11 cellular contexts compared by ENCODE assay signal in genomic region chr11:6637871-6638270, GRCh38. TPM values are rescaled to one million over a fixed set of nuclear protein-coding genes. Genes with fewer than 3 reads are reported as not detected.
DNase-seq lines count a peak whose midpoint lies in the region; ATAC-seq and TF ChIP-seq lines count a peak whose summit lies in the region.
"Had no signal": no experiment of that assay in that cellular context is flagged by ENCODE, and none has a peak within 500 bp of the region (broad histone marks: within the 10 kb centered on the region; RNA-seq: fewer than 3 reads in every experiment).

No MANE protein-coding gene starts in this region.

- no peaks in the 10 kb centered on the region for H3K27me3 ChIP-seq in psoas muscle (ENCODE audit: insufficient read depth in 3 of 3, low read length in 2 of 3)
- H3K27me3 ChIP-seq: BE2C had no signal

- TF ChIP-seq CTCF in AG10803 (conservative IDR thresholded peaks at IDR 0.05; ENCODE audit: low read length), result no peak
- TF ChIP-seq CTCF in foreskin fibroblast (IDR thresholded peaks at IDR 0.05; ENCODE audit: low read depth, low read length), result no peak
- TF ChIP-seq CTCF in psoas muscle (IDR thresholded peaks at IDR 0.05), result no peak

- H3K4me3 ChIP-seq in AG10803 (ENCODE audit: low read length), result no peak overlapping the region
- H3K4me3 ChIP-seq in foreskin fibroblast (ENCODE audit: low read depth in 1 of 2, low read length in 2 of 2), result no peak overlapping the region
- no peak overlapping the region for H3K4me3 ChIP-seq in psoas muscle

- DNase-seq in AG10803 (ENCODE audit: low read depth), result peak; percentile 87
- DNase-seq in RPMI7951 (ENCODE audit: low read depth), result peak; percentile 92
- peak; percentile 87 to 91 for DNase-seq in foreskin fibroblast
- DNase-seq in psoas muscle, result no peak
- no peak for DNase-seq in occipital lobe (lab: John Stamatoyannopoulos, UW)
- DNase-seq in NCI-H1417 treated with DMSO at 0.1 percent for 48 hours (lab: John Stamatoyannopoulos, UW), result no peak
- no peak for DNase-seq in NCI-H1105 (lab: John Stamatoyannopoulos, UW)
- DNase-seq: activated CD4-positive, alpha-beta T cell treated with anti-CD3 and anti-CD28 coated beads, Interleukin-2, amount 50 U/mL, for 48 hours; activated naive CD4-positive, alpha-beta T cell treated with anti-CD3 and anti-CD28 coated beads, Interleukin-2, amount 50 U/mL, for 16 hours; BE2C had no signal

- peaks cover 0 to 13% of the 10 kb centered on the region in 2 donors for H3K36me3 ChIP-seq in psoas muscle (ENCODE audit: insufficient read depth in 1 of 2, low read depth in 1 of 2)
- H3K36me3 ChIP-seq: BE2C had no signal

- intact Hi-C loops in psoas muscle (cut with DNase I), result no loop called here

- H3K27ac ChIP-seq in psoas muscle, result no peak overlapping the region

- 8 to 17% (median 12%) methylated on average over 3 of the region's 3 CpGs for WGBS in psoas muscle, 3 donors

- peak; percentile 28 to 57 (median 50) for ATAC-seq in psoas muscle
- no peak for ATAC-seq in GM21619 (IDR thresholded peaks at IDR 0.05; ENCODE audit: unreplicated experiment)

- H3K4me1 ChIP-seq in psoas muscle, result peaks cover 4% of the 10 kb centered on the region
- H3K4me1 ChIP-seq: BE2C had no signal

- H3K9me3 ChIP-seq in psoas muscle, result no peaks in the 10 kb centered on the region
- H3K9me3 ChIP-seq: BE2C had no signal

RNA-seq across cellular contexts. Expression of gene DCHS1, which starts 17.7 kb away (rescaled TPM):
- total RNA-seq in RPMI7951 (2014; rRNA removed; shearing (Covaris generic)), result 3.8 and 4.3 TPM in 2 replicates
- 1 to 10 TPM; 3.2 to 7.2 (median 5.4) TPM for total RNA-seq in psoas muscle
- 1 to 10 TPM in 2 of 3 donors, under 1 TPM in 1; 0.98 to 1.7 (median 1.1) TPM for polyA plus RNA-seq in psoas muscle
- 49.9 TPM for total RNA-seq in occipital lobe

RNA-seq across cellular contexts. Expression of gene TPP1, which starts 18.6 kb away (rescaled TPM):
- total RNA-seq in RPMI7951 (2014; rRNA removed; shearing (Covaris generic)), result 20.3 and 22.6 TPM in 2 replicates
- total RNA-seq in psoas muscle (10 to 100 TPM; 28.0 to 50.2 (median 35.8) TPM), occipital lobe (7.3 TPM)
- 10 to 100 TPM; 11.8 to 30.0 (median 21.6) TPM for polyA plus RNA-seq in psoas muscle

RNA-seq across cellular contexts. Expression of gene TAF10, which starts 25.9 kb away (rescaled TPM):
- total RNA-seq in RPMI7951 (2014; rRNA removed; shearing (Covaris generic)), result 44.5 and 81.9 TPM in 2 replicates
- 100 to 1,000 TPM in 2 of 4 donors, 10 to 100 TPM in 2; 70.4 to 119 (median 99.5) TPM for total RNA-seq in psoas muscle
- polyA plus RNA-seq in psoas muscle, result 10 to 100 TPM; 67.0 to 80.3 (median 67.1) TPM
- total RNA-seq in occipital lobe, result 15.3 TPM

RNA-seq across cellular contexts. Expression of gene ILK, which starts 34.3 kb away (rescaled TPM):
- 226 and 231 TPM in 2 replicates for total RNA-seq in RPMI7951 (2014; rRNA removed; shearing (Covaris generic))
- total RNA-seq in psoas muscle (10 to 100 TPM; 68.3 to 96.6 (median 84.3) TPM), occipital lobe (44.9 TPM)
- polyA plus RNA-seq in psoas muscle, result 100 to 1,000 TPM in 2 of 3 donors, 10 to 100 TPM in 1; 75.8 to 173 (median 104) TPM

RNA-seq across cellular contexts. Expression of gene RRP8, which starts 34.5 kb away (rescaled TPM):
- total RNA-seq in RPMI7951 (2014; rRNA removed; shearing (Covaris generic)), result 14.0 and 20.7 TPM in 2 replicates
- 10 to 100 TPM; 11.6 to 18.6 (median 15.5) TPM for total RNA-seq in psoas muscle
- 10 to 100 TPM; 18.4 to 34.0 (median 26.1) TPM for polyA plus RNA-seq in psoas muscle
- total RNA-seq in occipital lobe, result 17.5 TPM

Comparison
In these comparisons a context has a peak if more than half of its experiments do, and no peak if none do; other contexts are left out.
1. DNase-seq: peak in AG10803 (single experiment), RPMI7951 (single experiment) and foreskin fibroblast (2 of 2); none in psoas muscle (0 of 2), occipital lobe (single experiment), NCI-H1417 treated with DMSO at 0.1 percent for 48 hours (single experiment) and NCI-H1105 (single experiment).